ENCODE assay signal across 24 cellular contexts in genomic region chr10:6640433-6641040, GRCh38.
"Had no signal": no experiment of that assay in that cellular context is flagged by ENCODE, and none has a peak within 500 bp of the region (broad histone marks: within the 10 kb centered on the region; RNA-seq: fewer than 3 reads in every experiment).

No MANE protein-coding gene starts in this region.

- H3K9me3 ChIP-seq: esophagus squamous epithelium, gastroesophageal sphincter, left lung, lower lobe of right lung, mucosa of descending colon had no signal

- FAIRE-seq: islet of Langerhans, keratinocyte had no signal

- H3K9me3 Mint-ChIP-seq: mesothelial cell of epicardium had no signal

- H3K27me3 ChIP-seq: dorsolateral prefrontal cortex, left lung had no signal

- H3K27ac Mint-ChIP-seq: mesothelial cell of epicardium, naive B cell had no signal

- ATAC-seq: esophagus mucosa, gastroesophageal sphincter, heart right ventricle, left cardiac atrium, left lung, left ventricle myocardium superior, lower lobe of right lung, mucosa of descending colon had no signal

- H3K36me3 ChIP-seq: esophagus squamous epithelium, gastroesophageal sphincter, heart right ventricle, left lung, lower lobe of right lung had no signal

- DNase-seq: dermis blood vessel endothelial cell; dorsolateral prefrontal cortex; effector CD4-positive, alpha-beta T cell; effector memory CD4-positive, alpha-beta T cell; erythroblast; esophagus squamous epithelium; foreskin fibroblast; foreskin melanocyte; heart right ventricle; hippocampal formation; left cardiac atrium; left lung; left ventricle myocardium superior; lower lobe of right lung; mesenchymal stem cell; mucosa of descending colon; naive B cell had no signal

- H3K27ac ChIP-seq: coronary artery, dorsolateral prefrontal cortex, epithelial cell of prostate, esophagus squamous epithelium, gastroesophageal sphincter, heart right ventricle, left lung, lower lobe of right lung had no signal

- H3K4me3 Mint-ChIP-seq: mesothelial cell of epicardium, naive B cell had no signal

- H3K36me3 Mint-ChIP-seq: mesothelial cell of epicardium, naive B cell had no signal

- H3K4me1 Mint-ChIP-seq: mesothelial cell of epicardium, naive B cell had no signal

- H3K4me1 ChIP-seq: esophagus squamous epithelium, gastroesophageal sphincter, left lung, lower lobe of right lung had no signal

- H3K4me3 ChIP-seq: coronary artery, dorsolateral prefrontal cortex, esophagus squamous epithelium, gastroesophageal sphincter, heart right ventricle, left lung, lower lobe of right lung, mucosa of descending colon had no signal
